In the genomic region with DNA sequence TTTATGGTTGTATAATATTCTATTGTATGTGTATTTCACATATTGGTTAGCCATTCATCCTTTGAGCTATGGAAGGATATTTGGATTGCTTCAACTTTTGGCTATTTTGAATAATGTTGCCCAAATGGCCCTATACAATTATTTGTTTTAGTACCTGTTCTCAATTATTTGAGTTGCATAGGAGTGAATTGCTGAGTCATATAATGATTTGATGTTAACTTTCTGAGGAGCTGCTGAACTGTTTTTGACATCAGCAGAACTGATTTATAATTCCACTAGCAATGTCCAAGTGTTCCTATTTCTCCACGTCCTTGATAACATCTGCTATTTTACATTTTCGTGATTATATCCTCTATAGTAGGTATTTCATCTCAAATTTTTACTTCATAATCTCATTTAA, we compare ENCODE assay signal across 27 cellular contexts.
DNase-seq lines count a peak whose midpoint lies in the region; ATAC-seq, FAIRE-seq and TF ChIP-seq lines count a peak whose summit lies in the region.
"Had no signal": no experiment of that assay in that cellular context is flagged by ENCODE, and none has a peak within 500 bp of the region (broad histone marks: within the 10 kb centered on the region; RNA-seq: fewer than 3 reads in every experiment).

No MANE protein-coding gene starts in this region.

- FAIRE-seq in HepG2 (lab: Jason Lieb, UNC), result no peak
- FAIRE-seq: GM12878, GM12892, GM18507 had no signal

- dilution Hi-C loops in IMR-90 (cut with HindIII; ENCODE audit: low sequenced_read_pairs, unreplicated experiment), result no loop called here

- H3K9me2 ChIP-seq in GM23248 (ENCODE audit: insufficient read depth), result no peaks in the 10 kb centered on the region

- in situ Hi-C loops in HepG2 (cut with HindIII; ENCODE audit: extremely low pct_ligation_motif_present, low pct_unique_long_range_greater_than_20kb) (no loop called here), GM23248 (cut with MboI) (no loop called here), IMR-90 (cut with MboI; ENCODE audit: low sequenced_read_pairs) (no loop called here)

- H3F3A ChIP-seq in GM23248 (ENCODE audit: insufficient read depth), result peaks cover 13% of the 10 kb centered on the region

- TF ChIP-seq EP300 in HepG2 (IDR thresholded peaks at IDR 0.05; ENCODE audit: low read depth in 2 of 2, low read length in 2 of 2) (no peak), HepG2 (CRISPR knock-in tag; IDR thresholded peaks at IDR 0.05; ENCODE audit: borderline replicate concordance) (no peak)

- H2BK15ac ChIP-seq in IMR-90 (ENCODE audit: low read depth, low read length) (no peak overlapping the region), mesendoderm (replicated peaks; ENCODE audit: low read depth) (no peak overlapping the region)

- H3K4me1 ChIP-seq in HepG2 (ENCODE audit: insufficient read depth, low read length) (no peaks in the 10 kb centered on the region), right lobe of liver (no peaks in the 10 kb centered on the region), GM23248 (ENCODE audit: insufficient read depth) (peaks cover 27% of the 10 kb centered on the region), IMR-90 (ENCODE audit: control insufficient read depth, insufficient read depth, low read length) (peaks cover 2% of the 10 kb centered on the region), mesendoderm (ENCODE audit: control insufficient read depth, low read depth, low read length) (no peaks in the 10 kb centered on the region)
- H3K4me1 ChIP-seq: BE2C, BLaER1, Caco-2 had no signal

- no peaks in the 10 kb centered on the region for H3K36me3 ChIP-seq in HepG2 (replicated peaks in 1 of 2; ENCODE audit: control insufficient read depth in 1 of 2, insufficient read depth in 2 of 2, low read length in 2 of 2)
- H3K36me3 ChIP-seq in right lobe of liver, result no peaks in the 10 kb centered on the region
- H3K36me3 ChIP-seq in GM23248 (ENCODE audit: low read depth), result no peaks in the 10 kb centered on the region
- no peaks in the 10 kb centered on the region for H3K36me3 ChIP-seq in IMR-90 (ENCODE audit: control insufficient read depth, insufficient read depth, low read length)
- no peaks in the 10 kb centered on the region for H3K36me3 ChIP-seq in mesendoderm (ENCODE audit: control insufficient read depth, insufficient read depth, low read length)
- H3K36me3 ChIP-seq: BE2C, BLaER1 had no signal

- no peak overlapping the region for H3K18ac ChIP-seq in IMR-90 (ENCODE audit: low read depth, low read length)
- H3K18ac ChIP-seq in mesendoderm (ENCODE audit: low read length), result no peak overlapping the region

- no peak overlapping the region for H4K91ac ChIP-seq in IMR-90 (ENCODE audit: insufficient read depth, low read depth, low read length)

- no peaks in the 10 kb centered on the region for H3K27me3 ChIP-seq in HepG2 (ENCODE audit: control insufficient read depth in 1 of 2, insufficient read depth in 2 of 2, low read length in 2 of 2)
- H3K27me3 ChIP-seq in right lobe of liver, result no peaks in the 10 kb centered on the region
- H3K27me3 ChIP-seq in GM23248 (replicated peaks; ENCODE audit: insufficient read depth), result no peaks in the 10 kb centered on the region
- no peaks in the 10 kb centered on the region for H3K27me3 ChIP-seq in IMR-90 (ENCODE audit: control insufficient read depth, insufficient read depth, low read length)
- H3K27me3 ChIP-seq in mesendoderm (ENCODE audit: insufficient read depth, low read length, poor library complexity), result no peaks in the 10 kb centered on the region
- H3K27me3 ChIP-seq: BE2C, BLaER1 had no signal

- no peaks in the 10 kb centered on the region for H3K79me2 ChIP-seq in HepG2 (ENCODE audit: insufficient read depth, low read length)
- H3K79me2 ChIP-seq in GM23248 (ENCODE audit: insufficient read depth), result no peaks in the 10 kb centered on the region
- H3K79me2 ChIP-seq in mesendoderm (ENCODE audit: control insufficient read depth, insufficient read depth, low read length), result no peaks in the 10 kb centered on the region

- H3K79me1 ChIP-seq in IMR-90 (ENCODE audit: low read depth in 1 of 2, low read length in 2 of 2), result no peaks in the 10 kb centered on the region
- no peaks in the 10 kb centered on the region for H3K79me1 ChIP-seq in mesendoderm (ENCODE audit: low read length)

- CTCF ChIA-PET in HepG2 (lab: Yijun Ruan, JAX; ENCODE audit: low intra/inter-chr PET ratio, low total read pairs), result no interaction called here
- CTCF ChIA-PET in IMR-90 (lab: Yijun Ruan, JAX), result no interaction called here

- H2BK5ac ChIP-seq in IMR-90 (ENCODE audit: low read depth, low read length, poor library complexity, severe bottlenecking) (no peak overlapping the region), mesendoderm (ENCODE audit: low read length) (no peak overlapping the region)

- TF ChIP-seq RAD21 in HepG2 (CRISPR knock-in tag; IDR thresholded peaks at IDR 0.05), result no peak
- no peak for TF ChIP-seq RAD21 in IMR-90 (IDR thresholded peaks at IDR 0.05; ENCODE audit: low read length)

- no peak overlapping the region for H2AK9ac ChIP-seq in IMR-90 (replicated peaks; ENCODE audit: low read depth, low read length, poor library complexity)

- intact Hi-C loops in HepG2 (cut with micrococcal nuclease; ENCODE audit: unreplicated experiment), result no loop called here
- intact Hi-C loops in right lobe of liver (cut with DNase I), result no loop called here
- intact Hi-C loops in IMR-90 (cut with micrococcal nuclease), result no loop called here

- H4K20me1 ChIP-seq in HepG2 (ENCODE audit: insufficient read depth, low read length), result no peaks in the 10 kb centered on the region
- H4K20me1 ChIP-seq in GM23248 (ENCODE audit: insufficient read depth), result no peaks in the 10 kb centered on the region
- no peaks in the 10 kb centered on the region for H4K20me1 ChIP-seq in IMR-90 (ENCODE audit: insufficient read depth, low read length)
- H4K20me1 ChIP-seq: BLaER1 had no signal

- H3K9me3 ChIP-seq in HepG2 (ENCODE audit: low read length) (no peaks in the 10 kb centered on the region), right lobe of liver (no peaks in the 10 kb centered on the region), GM23248 (ENCODE audit: low read depth) (no peaks in the 10 kb centered on the region), IMR-90 (ENCODE audit: control insufficient read depth, insufficient read depth, low read length) (no peaks in the 10 kb centered on the region)
- H3K9me3 ChIP-seq: BE2C, BLaER1, Caco-2 had no signal

- H3K14ac ChIP-seq in IMR-90 (replicated peaks; ENCODE audit: low read depth, low read length), result no peak overlapping the region

- POLR2A ChIA-PET in HepG2 (lab: Yijun Ruan, JAX) (no interaction called here), IMR-90 (lab: Charles Lee; ENCODE audit: unreplicated experiment) (no interaction called here)

- H2AFZ ChIP-seq in HepG2 (ENCODE audit: low read length) (no peak overlapping the region), GM23248 (peak overlapping the region; percentile 29; the same call in 1 of the 2 replicates), IMR-90 (replicated peaks; ENCODE audit: low read length, poor library complexity) (no peak overlapping the region)

- ATAC-seq in HepG2 (no peak), right lobe of liver (no peak), IMR-90 (ENCODE audit: low read depth) (no peak)
- ATAC-seq: GM12878 had no signal

- no peaks in the 10 kb centered on the region for H3K9me1 ChIP-seq in IMR-90 (ENCODE audit: insufficient read depth, low read length)

- H3K4ac ChIP-seq in IMR-90 (ENCODE audit: low read depth, low read length) (no peak overlapping the region), mesendoderm (ENCODE audit: low read depth, low read length) (no peak overlapping the region)

- 0% methylated on average over 2 of the region's 2 CpGs for WGBS in HepG2 (ENCODE audit: low lambda C conversion rate)
- 30% methylated on average over 2 of the region's 2 CpGs for WGBS in right lobe of liver (ENCODE audit: insufficient coverage, low coverage, low lambda C conversion rate, missing lambda C conversion rate)
- WGBS in GM23248 (ENCODE audit: low coverage in 1 of 2, low lambda C conversion rate in 2 of 2, missing lambda C conversion rate in 2 of 2), 2 experiments, result 33 to 44% methylated on average over 2 of the region's 2 CpGs
- WGBS in IMR-90 (ENCODE audit: extremely low coverage in 2 of 2, insufficient read length in 1 of 2), 2 experiments, result no CpG with 5 or more reads among the region's 2 CpGs
- WGBS in mesendoderm (ENCODE audit: extremely low coverage, insufficient coverage, low lambda C conversion rate), result no CpG with 5 or more reads among the region's 2 CpGs

- DNase-seq in HepG2 (ENCODE audit: low spot score) (no peak), right lobe of liver (no peak), GM23248 (no peak), IMR-90 (no peak), COLO829 (ENCODE audit: low spot score) (no peak), NCI-H2029 (lab: John Stamatoyannopoulos, UW) (no peak), mesendoderm (no peak)
- DNase-seq: ACHN; BE2C; C1 segment of cervical spinal cord; Caco-2; Calu3; CD4-positive, alpha-beta memory T cell; CD4-positive, CD25-positive, alpha-beta regulatory T cell; CD8-positive, alpha-beta memory T cell; DMS 273 treated with DMSO at 0.1 percent for 48 hours; DMS153; DMS53; DMS79; DND-41; EL; GDM1 had no signal

- H3K23ac ChIP-seq in IMR-90 (ENCODE audit: low read depth, low read length) (no peak overlapping the region), mesendoderm (ENCODE audit: low read length) (no peak overlapping the region)

- TF ChIP-seq POLR2A in HepG2 (IDR thresholded peaks at IDR 0.05; ENCODE audit: insufficient read depth in 1 of 2, low read depth in 2 of 2, low read length in 2 of 2), result no peak
- TF ChIP-seq POLR2A in right lobe of liver (IDR thresholded peaks at IDR 0.05), result no peak
- no peak for TF ChIP-seq POLR2A in IMR-90 (IDR thresholded peaks at IDR 0.05; ENCODE audit: low read depth, low read length)

- no peak overlapping the region for H3K56ac ChIP-seq in IMR-90 (ENCODE audit: extremely low read depth, insufficient read depth, low read length)
- H3K56ac ChIP-seq in mesendoderm (ENCODE audit: low read length), result no peak overlapping the region

- H2AK5ac ChIP-seq in IMR-90 (ENCODE audit: low read depth, low read length), result no peak overlapping the region
- H2AK5ac ChIP-seq in mesendoderm (ENCODE audit: low read length), result no peak overlapping the region

- H3K27ac ChIP-seq in HepG2 (ENCODE audit: extremely low read length, insufficient read depth, low read length) (no peak overlapping the region), right lobe of liver (no peak overlapping the region), GM23248 (no peak overlapping the region), IMR-90 (ENCODE audit: insufficient read depth, low read length) (no peak overlapping the region), mesendoderm (ENCODE audit: low read depth, low read length) (no peak overlapping the region)
- H3K27ac ChIP-seq: 22Rv1, BLaER1 had no signal

- no peak overlapping the region for H3K4me3 ChIP-seq in HepG2 (replicated peaks in 1 of 3; ENCODE audit: insufficient read depth in 1 of 3, low read depth in 2 of 3, low read length in 3 of 3)
- no peak overlapping the region for H3K4me3 ChIP-seq in right lobe of liver
- H3K4me3 ChIP-seq in GM23248, result no peak overlapping the region
- no peak overlapping the region for H3K4me3 ChIP-seq in IMR-90 (ENCODE audit: insufficient read depth, low read depth, low read length)
- H3K4me3 ChIP-seq in mesendoderm (ENCODE audit: low read length), result no peak overlapping the region
- H3K4me3 ChIP-seq: BLaER1, GM12878 had no signal

- BruUV-seq in HepG2 (replicated peaks; lab: Mats Ljungman, UMichigan) (no TSS peak), IMR-90 (replicated peaks; lab: Mats Ljungman, UMichigan) (no TSS peak)

- no peak overlapping the region for H2BK120ac ChIP-seq in IMR-90 (ENCODE audit: low read depth, low read length)
- H2BK120ac ChIP-seq in mesendoderm (ENCODE audit: low read depth, low read length), result no peak overlapping the region

- H3K4me2 ChIP-seq in HepG2 (ENCODE audit: low read depth, low read length) (no peak overlapping the region), GM23248 (ENCODE audit: unreplicated experiment) (peak overlapping the region; percentile 63), IMR-90 (ENCODE audit: low read depth, low read length) (no peak overlapping the region), mesendoderm (ENCODE audit: low read length) (no peak overlapping the region)
- H3K4me2 ChIP-seq: BLaER1 had no signal

- H3K9ac ChIP-seq in HepG2 (ENCODE audit: insufficient read depth, low read depth, low read length) (no peak overlapping the region), GM23248 (no peak overlapping the region), IMR-90 (ENCODE audit: low read depth, low read length) (no peak overlapping the region), mesendoderm (ENCODE audit: low read length) (no peak overlapping the region)
- H3K9ac ChIP-seq: BLaER1 had no signal

- H4K5ac ChIP-seq in IMR-90 (ENCODE audit: low read depth, low read length) (no peak overlapping the region), mesendoderm (ENCODE audit: low read length) (no peak overlapping the region)

- TF ChIP-seq CTCF in HepG2 (CRISPR knock-in tag; IDR thresholded peaks at IDR 0.05) (no peak), right lobe of liver (IDR thresholded peaks at IDR 0.05) (no peak), IMR-90 (conservative IDR thresholded peaks at IDR 0.05; ENCODE audit: low read depth, low read length) (no peak)

- H4K8ac ChIP-seq in IMR-90 (ENCODE audit: low read depth in 2 of 2, low read length in 2 of 2), result no peak overlapping the region
- H4K8ac ChIP-seq in mesendoderm (ENCODE audit: low read depth, low read length), result no peak overlapping the region

- no peak overlapping the region for H2BK20ac ChIP-seq in IMR-90 (ENCODE audit: low read depth, low read length)
